In the genomic region with DNA sequence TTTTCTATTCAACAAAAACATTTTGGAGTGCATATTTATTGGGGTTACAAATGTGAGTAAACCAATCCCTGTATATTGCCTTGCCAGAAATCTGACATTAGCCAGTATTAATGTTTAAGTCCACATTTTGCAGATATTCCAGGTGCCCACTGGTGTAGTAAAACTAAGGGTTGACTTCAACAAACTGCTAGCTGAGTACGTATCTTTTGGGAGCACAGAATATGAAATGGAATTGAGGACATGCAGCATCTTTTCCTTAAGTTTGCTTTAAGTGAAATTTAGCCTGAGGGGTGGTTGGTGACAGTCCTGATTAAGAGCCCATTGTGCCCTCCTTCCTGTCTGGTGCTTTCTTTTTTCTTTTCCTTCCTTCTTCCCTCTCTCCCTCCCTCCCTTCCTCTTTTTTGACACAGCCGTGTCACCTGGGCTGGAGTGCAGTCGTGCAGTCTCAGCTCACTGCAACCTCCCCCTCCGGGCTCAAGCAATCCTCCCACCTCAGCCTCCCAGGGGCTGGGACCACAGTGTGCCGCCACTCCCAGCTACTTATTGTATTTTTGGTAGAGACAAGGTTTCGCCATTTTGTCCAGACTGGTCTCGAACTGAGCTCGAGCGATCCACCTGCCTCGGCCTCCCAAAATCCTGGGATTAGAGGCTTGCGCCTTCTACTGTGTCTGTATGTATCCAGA, we compare ENCODE assay signal across 10 cellular contexts. TPM values are rescaled to one million over a fixed set of nuclear protein-coding genes. Genes with fewer than 3 reads are reported as not detected.
DNase-seq lines count a peak whose midpoint lies in the region; ATAC-seq and TF ChIP-seq lines count a peak whose summit lies in the region.
"Had no signal": no experiment of that assay in that cellular context is flagged by ENCODE, and none has a peak within 500 bp of the region (broad histone marks: within the 10 kb centered on the region; RNA-seq: fewer than 3 reads in every experiment).

No MANE protein-coding gene starts in this region.

- TF ChIP-seq CTCF in chondrocyte (IDR thresholded peaks at IDR 0.05) = no peak
- TF ChIP-seq CTCF in neural crest cell (conservative IDR thresholded peaks at IDR 0.05) = no peak
- TF ChIP-seq CTCF in mucosa of descending colon (IDR thresholded peaks at IDR 0.05) = no peak

- H3K4me1 Mint-ChIP-seq in chondrocyte (ENCODE audit: low read depth) (peaks cover 25% of the 10 kb centered on the region), neural crest cell (peaks cover 31% of the 10 kb centered on the region)

- intact Hi-C loops in mucosa of descending colon (cut with DNase I, micrococcal nuclease) = no loop called here

- peak; percentile 5 for DNase-seq in M059J (ENCODE audit: low read depth)
- DNase-seq in chondrocyte (ENCODE audit: low spot score) = no peak
- no peak for DNase-seq in neural crest cell (ENCODE audit: low read depth, low spot score)
- no peak for DNase-seq in amniotic stem cell (lab: John Stamatoyannopoulos, UW)
- no peak for DNase-seq in HCEC 1CT
- no peak for DNase-seq in effector CD4-positive, alpha-beta T cell
- DNase-seq in mucosa of descending colon = no peak
- DNase-seq: aorta, NCI-H2171 treated with DMSO at 0.1 percent for 48 hours had no signal

- ATAC-seq in mucosa of descending colon = no peak

- H3K27ac Mint-ChIP-seq in chondrocyte (ENCODE audit: unreplicated experiment) = peak overlapping the region; percentile 8
- no peak overlapping the region for H3K27ac Mint-ChIP-seq in neural crest cell (ENCODE audit: unreplicated experiment)

- no peaks in the 10 kb centered on the region for H3K9me3 ChIP-seq in mucosa of descending colon

- peaks cover 7% of the 10 kb centered on the region for H3K4me1 ChIP-seq in mucosa of descending colon (ENCODE audit: low read depth)

- H3K4me3 Mint-ChIP-seq in chondrocyte (ENCODE audit: unreplicated experiment) (peak overlapping the region; percentile 95), neural crest cell (peak overlapping the region; percentile 99)

- H3K9me3 Mint-ChIP-seq in chondrocyte (ENCODE audit: low read depth) (no peaks in the 10 kb centered on the region), neural crest cell (no peaks in the 10 kb centered on the region)

- H3K36me3 Mint-ChIP-seq in chondrocyte (ENCODE audit: low read depth) (peaks cover under 1% of the 10 kb centered on the region), neural crest cell (ENCODE audit: low read depth) (no peaks in the 10 kb centered on the region)

- H3K36me3 ChIP-seq in mucosa of descending colon (ENCODE audit: low read depth) = no peaks in the 10 kb centered on the region

- H3K27me3 Mint-ChIP-seq in chondrocyte (ENCODE audit: low read depth) (no peaks in the 10 kb centered on the region), neural crest cell (ENCODE audit: low read depth) (no peaks in the 10 kb centered on the region)

- H3K4me3 ChIP-seq in GM08714 (ENCODE audit: low read length) (peak overlapping the region; percentile 57), mucosa of descending colon (no peak overlapping the region)

RNA-seq across cellular contexts. Expression of gene NUP35, which starts 1.6 kb away (rescaled TPM):
- total RNA-seq in M059J (2014; rRNA removed; shearing (Covaris generic)) = 27.7 and 29.5 TPM in 2 replicates
- 7.5 to 9.8 TPM (median 8.5 TPM) in 3 replicates for total RNA-seq in chondrocyte
- 27.7 and 28.5 TPM in 2 replicates for total RNA-seq in neural crest cell
- total RNA-seq in mucosa of descending colon = 10 to 100 TPM; 12.2 to 14.9 (median 12.7) TPM

RNA-seq across cellular contexts. Expression of gene DUSP19, which starts 47.3 kb away (rescaled TPM):
- 0.98 and 2.4 TPM in 2 replicates for total RNA-seq in M059J (2014; rRNA removed; shearing (Covaris generic))
- 4.1 to 6.6 TPM (median 4.3 TPM) in 3 replicates for total RNA-seq in chondrocyte
- total RNA-seq in neural crest cell = 3.5 and 4.7 TPM in 2 replicates
- total RNA-seq in mucosa of descending colon = 1 to 10 TPM; 1.5 to 9.3 (median 2.8) TPM
